Comparison of ENCODE assay signal across 8 cellular contexts in genomic region chr5:38831909-38832308, GRCh38. TPM values are rescaled to one million over a fixed set of nuclear protein-coding genes. Genes with fewer than 3 reads are reported as not detected.
DNase-seq lines count a peak whose midpoint lies in the region; ATAC-seq and TF ChIP-seq lines count a peak whose summit lies in the region.

No MANE protein-coding gene starts in this region.

- no peak overlapping the region for H3K27ac Mint-ChIP-seq in H9
- peak overlapping the region; percentile 40 for H3K27ac Mint-ChIP-seq in T-helper 2 cell treated with Interferon-gamma antibody and Interleukin-4, amounts not matched to agents 5 μg/mL and 100 μg/mL, for 36 hours

- H3K4me3 ChIP-seq in AG04450 (ENCODE audit: low read depth, low read length): no peak overlapping the region

- H3K4ac ChIP-seq in H9 (ENCODE audit: low read depth, low read length): no peak overlapping the region

- POLR2A ChIA-PET in AG04450 (lab: Yijun Ruan, JAX): no interaction called here

- H3K18ac ChIP-seq in H9 (ENCODE audit: insufficient read length, low read depth, low read length): no peak overlapping the region

- no peak overlapping the region for H3K56ac ChIP-seq in H9 (ENCODE audit: insufficient read length, low read depth, low read length)

- H3K4me1 ChIP-seq in H9 (ENCODE audit: insufficient read depth, low read length): no peaks in the 10 kb centered on the region

- no peak overlapping the region for H3K4me2 ChIP-seq in H9 (ENCODE audit: insufficient read depth, insufficient read length, low read length)

- H3K27me3 Mint-ChIP-seq in H9 (ENCODE audit: low read depth): no peaks in the 10 kb centered on the region; the same call in 1 of the 2 replicates
- H3K27me3 Mint-ChIP-seq in T-helper 2 cell treated with Interferon-gamma antibody and Interleukin-4, amounts not matched to agents 5 μg/mL and 100 μg/mL, for 36 hours (ENCODE audit: low read depth): peaks cover 29% of the 10 kb centered on the region

- no peak for ATAC-seq in HG02973 (IDR thresholded peaks at IDR 0.05; ENCODE audit: unreplicated experiment)

- no peak overlapping the region for H2BK15ac ChIP-seq in H9 (ENCODE audit: low read depth, low read length)

- H2BK12ac ChIP-seq in H9 (ENCODE audit: insufficient read length, low read depth, low read length): no peak overlapping the region

- H2AK5ac ChIP-seq in H9 (ENCODE audit: insufficient read length, low read length): no peak overlapping the region

- H4K8ac ChIP-seq in H9 (replicated peaks; ENCODE audit: insufficient read length, low read depth, low read length): no peak overlapping the region

- no peak overlapping the region for H3K9ac ChIP-seq in H9 (ENCODE audit: extremely low read depth, insufficient read length, low read length)

- H3K14ac ChIP-seq in H9 (ENCODE audit: insufficient read depth, low read length): no peak overlapping the region

- no peaks in the 10 kb centered on the region for H4K20me1 ChIP-seq in H9 (ENCODE audit: control insufficient read depth, insufficient read depth, insufficient read length)

- H2BK120ac ChIP-seq in H9 (ENCODE audit: low read depth, low read length, poor library complexity, severe bottlenecking): no peak overlapping the region

- no peak overlapping the region for H4K91ac ChIP-seq in H9 (ENCODE audit: insufficient read length, low read depth, low read length)

- no peak overlapping the region for H3T11ph ChIP-seq in H9 (ENCODE audit: low read length)

- H3K36me3 Mint-ChIP-seq in H9 (ENCODE audit: insufficient read depth in 1 of 3, low read depth in 3 of 3): no peaks in the 10 kb centered on the region
- H3K36me3 Mint-ChIP-seq in T-helper 2 cell treated with Interferon-gamma antibody and Interleukin-4, amounts not matched to agents 5 μg/mL and 100 μg/mL, for 36 hours (ENCODE audit: low read depth): no peaks in the 10 kb centered on the region

- no peaks in the 10 kb centered on the region for H3K79me2 ChIP-seq in H9 (ENCODE audit: insufficient read depth, low read length)

- H3K4me3 Mint-ChIP-seq in H9: no peak overlapping the region
- no peak overlapping the region for H3K4me3 Mint-ChIP-seq in T-helper 2 cell treated with Interferon-gamma antibody and Interleukin-4, amounts not matched to agents 5 μg/mL and 100 μg/mL, for 36 hours

- H3K79me1 ChIP-seq in H9 (ENCODE audit: insufficient read depth, low read depth, low read length, poor library complexity, severe bottlenecking): no peaks in the 10 kb centered on the region

- H2AFZ ChIP-seq in H9 (ENCODE audit: low read length): no peak overlapping the region

- no peak overlapping the region for H2BK5ac ChIP-seq in H9 (ENCODE audit: insufficient read length, low read length)

- CTCF ChIA-PET in AG04450 (lab: Charles Lee): interaction anchor here (0.6 to 1.2 kb wide), 4 partner anchors 114 to 1883 kb away, joined by 3 to 7 read pairs (median 5); no protein-coding TSS in a partner anchor

- H3K23ac ChIP-seq in H9 (ENCODE audit: insufficient read length, low read depth, low read length): no peak overlapping the region

- no peaks in the 10 kb centered on the region for H3K27me3 ChIP-seq in AG04450 (ENCODE audit: control insufficient read depth, insufficient read depth, low read length)
- no peaks in the 10 kb centered on the region for H3K27me3 ChIP-seq in H9 (ENCODE audit: insufficient read depth, low read length)

- H3K4me1 Mint-ChIP-seq in H9: peaks cover 4 to 5% of the 10 kb centered on the region in 2 experiments; a peak in 3 of 4 replicates
- H3K4me1 Mint-ChIP-seq in T-helper 2 cell treated with Interferon-gamma antibody and Interleukin-4, amounts not matched to agents 5 μg/mL and 100 μg/mL, for 36 hours (ENCODE audit: low read depth): peaks cover 19% of the 10 kb centered on the region

- DNase-seq in AG04450 (ENCODE audit: low read depth, low spot score) (no peak), H9 (peak; percentile 44), islet precursor cell (peak; percentile 63), caudate nucleus (lab: John Stamatoyannopoulos, UW) (no peak), HuH-7 (ENCODE audit: low spot score) (no peak)
- DNase-seq in T-helper 2 cell treated with Interferon-gamma antibody and Interleukin-4, amounts not matched to agents 5 μg/mL and 100 μg/mL, for 36 hours (ENCODE audit: low spot score): no peak
- no peak for DNase-seq in stimulated activated naive CD4-positive, alpha-beta T cell (lab: John Stamatoyannopoulos, UW)

- no peaks in the 10 kb centered on the region for H3K23me2 ChIP-seq in H9 (ENCODE audit: insufficient read length, low read depth, low read length, poor library complexity, severe bottlenecking)

- H2BK20ac ChIP-seq in H9 (ENCODE audit: low read depth, low read length, poor library complexity, severe bottlenecking): no peak overlapping the region

- WGBS in H9 (ENCODE audit: extremely low coverage, insufficient read length, low lambda C conversion rate): no CpG with 5 or more reads among the region's 3 CpGs

- H3K27ac ChIP-seq in AG04450 (ENCODE audit: low read depth, low read length) (no peak overlapping the region), H9 (ENCODE audit: insufficient read length, low read depth, low read length) (no peak overlapping the region), caudate nucleus (ENCODE audit: low read depth, low read length) (no peak overlapping the region)

- peaks cover 4% of the 10 kb centered on the region; the same call in 1 of the 2 replicates for H3K9me3 ChIP-seq in AG04450 (ENCODE audit: control insufficient read depth, insufficient read depth, low read length)
- no peaks in the 10 kb centered on the region for H3K9me3 ChIP-seq in H9 (ENCODE audit: control insufficient read depth, low read depth, low read length)

- no peaks in the 10 kb centered on the region for H3K9me3 Mint-ChIP-seq in H9
- H3K9me3 Mint-ChIP-seq in T-helper 2 cell treated with Interferon-gamma antibody and Interleukin-4, amounts not matched to agents 5 μg/mL and 100 μg/mL, for 36 hours: no peaks in the 10 kb centered on the region

- TF ChIP-seq CTCF in AG04450 (IDR thresholded peaks at IDR 0.05; ENCODE audit: low read depth, low read length): peak; percentile 60
- TF ChIP-seq CTCF in H9 (conservative IDR thresholded peaks at IDR 0.05): peak; percentile 59

- H4K5ac ChIP-seq in H9 (ENCODE audit: insufficient read length, low read depth, low read length): no peak overlapping the region

RNA-seq across cellular contexts. Expression of gene OSMR, which starts 13.9 kb away (rescaled TPM):
- polyA plus RNA-seq in AG04450 (2011; rRNA removed): 100 and 102 TPM in 2 replicates
- 85.9 and 108 TPM in 2 replicates for polyA minus RNA-seq in AG04450 (2011; rRNA and poly(A)+ RNA removed)
- total RNA-seq in H9 (2021): 1.5 and 1.6 TPM in 2 replicates

Comparison
In these comparisons a context has a peak if more than half of its experiments do, and no peak if none do; other contexts are left out.
1. DNase-seq: peak in H9 (single experiment) and islet precursor cell (single experiment); none in AG04450 (single experiment), T-helper 2 cell treated with Interferon-gamma antibody and Interleukin-4, amounts not matched to agents 5 μg/mL and 100 μg/mL, for 36 hours (single experiment), caudate nucleus (0 of 61), stimulated activated naive CD4-positive, alpha-beta T cell (0 of 6) and HuH-7 (single experiment).